ENCODE assay signal across 8 cellular contexts in genomic region chr14:98009177-98009576, GRCh38.
DNase-seq lines count a peak whose midpoint lies in the region; ATAC-seq lines count a peak whose summit lies in the region.
"Not testable (repeated sequence)": the region's sequence is repeated elsewhere in the genome, so short reads cannot be mapped to it uniquely, and the experiment has no call there.

No MANE protein-coding gene starts in this region.

- H3K4me1 Mint-ChIP-seq in activated naive CD4-positive, alpha-beta T cell treated with anti-CD3 and anti-CD28 coated beads, Interleukin-2, amount 50 U/mL, for 24 hours: peaks cover 61% of the 10 kb centered on the region

- H3K27ac Mint-ChIP-seq in activated naive CD4-positive, alpha-beta T cell treated with anti-CD3 and anti-CD28 coated beads, Interleukin-2, amount 50 U/mL, for 24 hours: peak overlapping the region; percentile 65

- DNase-seq in DMS153 treated with DMSO at 0.1 percent for 48 hours (lab: John Stamatoyannopoulos, UW; ENCODE audit: unreplicated experiment): peak; percentile 44
- peak; percentile 29 for DNase-seq in NCI-H1092 (lab: John Stamatoyannopoulos, UW)
- DNase-seq in NCI-H1436 (lab: John Stamatoyannopoulos, UW): peak; percentile 60
- peak; percentile 81 for DNase-seq in NCI-H2107 (lab: John Stamatoyannopoulos, UW)
- DNase-seq in NCI-H345 (lab: John Stamatoyannopoulos, UW): peak; percentile 85
- DNase-seq in NCI-H774 (lab: John Stamatoyannopoulos, UW): peak; percentile 69

- not testable (repeated sequence) for H3K27me3 Mint-ChIP-seq in activated naive CD4-positive, alpha-beta T cell treated with anti-CD3 and anti-CD28 coated beads, Interleukin-2, amount 50 U/mL, for 24 hours

- not testable (repeated sequence) for H3K9me3 Mint-ChIP-seq in activated naive CD4-positive, alpha-beta T cell treated with anti-CD3 and anti-CD28 coated beads, Interleukin-2, amount 50 U/mL, for 24 hours

- H3K4me3 Mint-ChIP-seq in activated naive CD4-positive, alpha-beta T cell treated with anti-CD3 and anti-CD28 coated beads, Interleukin-2, amount 50 U/mL, for 24 hours: not testable (repeated sequence)

- H3K36me3 Mint-ChIP-seq in activated naive CD4-positive, alpha-beta T cell treated with anti-CD3 and anti-CD28 coated beads, Interleukin-2, amount 50 U/mL, for 24 hours: not testable (repeated sequence)

- ATAC-seq in esophagus mucosa: peak; percentile 52

Comparison
In these comparisons a context has a peak if more than half of its experiments do, and no peak if none do; other contexts are left out.
1. Peak in every context shown above with its lines: DNase-seq and ATAC-seq.
2. DNase-seq: peak in every context shown above with its lines; median percentile 85 in NCI-H345; 81 in NCI-H2107; 69 in NCI-H774; 60 in NCI-H1436; 44 in DMS153 treated with DMSO at 0.1 percent for 48 hours; 29 in NCI-H1092.